ENCODE assay signal across 8 cellular contexts in genomic region chr12:89345830-89346740, GRCh38. TPM values are rescaled to one million over a fixed set of nuclear protein-coding genes. Genes with fewer than 3 reads are reported as not detected.
A peak's percentile ranks its signal among the peaks of the same experiment; 100 is the strongest.
DNase-seq lines count a peak whose midpoint lies in the region; ATAC-seq, FAIRE-seq and TF ChIP-seq lines count a peak whose summit lies in the region.

No MANE protein-coding gene starts in this region.

- H3K79me2 ChIP-seq in GM23248 (ENCODE audit: insufficient read depth) (peaks cover 41% of the 10 kb centered on the region), PC-3 (ENCODE audit: low read length) (peaks cover 45% of the 10 kb centered on the region)

- peak; percentile 41 for DNase-seq in GM12892 (ENCODE audit: insufficient read length)
- DNase-seq in GM23248: peak; percentile 37
- peak; percentile 44 for DNase-seq in Jurkat, Clone E6-1 (ENCODE audit: low read depth, low spot score)
- peak; percentile 77 for DNase-seq in PC-3
- DNase-seq in breast epithelium (ENCODE audit: low spot score in 2 of 2): peak in 1 of 2 donors; percentile 38
- DNase-seq in kidney tubule cell (ENCODE audit: low spot score): peak; percentile 66
- no peak for DNase-seq in amniotic stem cell (lab: John Stamatoyannopoulos, UW)

- FAIRE-seq in GM12892 (lab: Jason Lieb, UNC): peak; percentile 91

- H3K36me3 ChIP-seq in GM23248 (ENCODE audit: low read depth) (peaks cover 32% of the 10 kb centered on the region), PC-3 (ENCODE audit: low read depth, low read length) (peaks cover 41% of the 10 kb centered on the region), breast epithelium (no peaks in the 10 kb centered on the region)

- H3K9me2 ChIP-seq in GM23248 (ENCODE audit: insufficient read depth) (no peaks in the 10 kb centered on the region), PC-3 (replicated peaks; ENCODE audit: low read length) (no peaks in the 10 kb centered on the region)

- in situ Hi-C loops in GM23248 (cut with MboI): no loop called here

- peak overlapping the region; percentile 73 for H3K27ac Mint-ChIP-seq in stimulated activated naive CD8-positive, alpha-beta T cell treated with anti-CD3 and anti-CD28 coated beads, Interleukin-15, Interleukin-2, amounts not matched to agents 100 ng/mL and 50 ng/mL, for 24 hours

- ATAC-seq in PC-3: peak; percentile 44

- POLR2A ChIA-PET in PC-3 (lab: Charles Lee; ENCODE audit: unreplicated experiment): interaction anchor here (0.5 to 1.0 kb wide), 3 partner anchors 77 to 121 kb away, joined by 3 to 9 read pairs (median 5); no protein-coding TSS in a partner anchor

- H3K27me3 ChIP-seq in GM23248 (replicated peaks; ENCODE audit: insufficient read depth): no peaks in the 10 kb centered on the region
- no peaks in the 10 kb centered on the region for H3K27me3 ChIP-seq in PC-3 (ENCODE audit: low read length)
- no peaks in the 10 kb centered on the region for H3K27me3 ChIP-seq in breast epithelium

- intact Hi-C loops in PC-3 (cut with micrococcal nuclease): loop anchor here (1.0 to 5.0 kb wide), 8 partner anchors 79 to 327 kb away; no protein-coding TSS in a partner anchor
- intact Hi-C loops in breast epithelium (cut with DNase I; ENCODE audit: low total_unique reads): no loop called here

- peaks cover 5% of the 10 kb centered on the region; the same call in 1 of the 2 replicates for H4K20me1 ChIP-seq in GM23248 (ENCODE audit: insufficient read depth)
- peaks cover 44% of the 10 kb centered on the region for H4K20me1 ChIP-seq in PC-3 (ENCODE audit: low read length)

- peaks cover 36% of the 10 kb centered on the region for H3K36me3 Mint-ChIP-seq in stimulated activated naive CD8-positive, alpha-beta T cell treated with anti-CD3 and anti-CD28 coated beads, Interleukin-15, Interleukin-2, amounts not matched to agents 100 ng/mL and 50 ng/mL, for 24 hours (ENCODE audit: low read depth)

- H3K4me2 ChIP-seq in GM23248 (ENCODE audit: unreplicated experiment) (peak overlapping the region; percentile 98), PC-3 (ENCODE audit: low read length) (peak overlapping the region; percentile 91)

- H3K9me3 ChIP-seq in GM23248 (ENCODE audit: low read depth): no peaks in the 10 kb centered on the region
- no peaks in the 10 kb centered on the region for H3K9me3 ChIP-seq in PC-3 (ENCODE audit: low read length)
- no peaks in the 10 kb centered on the region for H3K9me3 ChIP-seq in breast epithelium

- TF ChIP-seq CTCF in PC-3 (conservative IDR thresholded peaks at IDR 0.05; ENCODE audit: low read depth, low read length) (no peak), breast epithelium (IDR thresholded peaks at IDR 0.05) (no peak)

- 0 out of 2 replicates have a peak overlapping the region, but pooled peaks have one; percentile 89 for H3K4me3 ChIP-seq in GM23248
- no peak overlapping the region for H3K4me3 ChIP-seq in Jurkat, Clone E6-1 (ENCODE audit: low read length)
- H3K4me3 ChIP-seq in PC-3 (ENCODE audit: low read length): peak overlapping the region; percentile 39
- H3K4me3 ChIP-seq in breast epithelium: peak overlapping the region in 2 of 3 donors; percentile 14 to 44

- H3K9me3 Mint-ChIP-seq in stimulated activated naive CD8-positive, alpha-beta T cell treated with anti-CD3 and anti-CD28 coated beads, Interleukin-15, Interleukin-2, amounts not matched to agents 100 ng/mL and 50 ng/mL, for 24 hours: no peaks in the 10 kb centered on the region

- TF ChIP-seq POLR2A in GM12892 (IDR thresholded peaks at IDR 0.05; ENCODE audit: low read depth, low read length) (no peak), breast epithelium (IDR thresholded peaks at IDR 0.05) (no peak)

- no peaks in the 10 kb centered on the region for H3K27me3 Mint-ChIP-seq in stimulated activated naive CD8-positive, alpha-beta T cell treated with anti-CD3 and anti-CD28 coated beads, Interleukin-15, Interleukin-2, amounts not matched to agents 100 ng/mL and 50 ng/mL, for 24 hours

- H3K4me3 Mint-ChIP-seq in stimulated activated naive CD8-positive, alpha-beta T cell treated with anti-CD3 and anti-CD28 coated beads, Interleukin-15, Interleukin-2, amounts not matched to agents 100 ng/mL and 50 ng/mL, for 24 hours: peak overlapping the region; percentile 73

- BruUV-seq in PC-3 (replicated peaks; lab: Mats Ljungman, UMichigan): no TSS peak

- H3F3A ChIP-seq in GM23248 (ENCODE audit: insufficient read depth) (peaks cover 56% of the 10 kb centered on the region), PC-3 (ENCODE audit: low read length, unreplicated experiment) (peaks cover 9% of the 10 kb centered on the region)

- WGBS in GM23248 (ENCODE audit: low coverage in 1 of 2, low lambda C conversion rate in 2 of 2, missing lambda C conversion rate in 2 of 2), 2 experiments: 66 to 67% methylated on average over 10 of the region's 10 CpGs

- H2AFZ ChIP-seq in GM23248 (peak overlapping the region; percentile 48; the same call in 1 of the 2 replicates), PC-3 (ENCODE audit: low read length) (no peak overlapping the region)

- H3K4me1 Mint-ChIP-seq in stimulated activated naive CD8-positive, alpha-beta T cell treated with anti-CD3 and anti-CD28 coated beads, Interleukin-15, Interleukin-2, amounts not matched to agents 100 ng/mL and 50 ng/mL, for 24 hours (ENCODE audit: low read depth): peaks cover 69% of the 10 kb centered on the region

- H3K9ac ChIP-seq in GM23248 (peak overlapping the region; percentile 2; the same call in 1 of the 2 replicates), PC-3 (ENCODE audit: low read length) (no peak overlapping the region)

- H3K27ac ChIP-seq in GM23248 (peak overlapping the region; percentile 0; the same call in 1 of the 2 replicates), PC-3 (ENCODE audit: low read length) (peak overlapping the region; percentile 37), breast epithelium (peak overlapping the region; percentile 33 to 41)

- H3K4me1 ChIP-seq in GM23248 (ENCODE audit: insufficient read depth) (peaks cover 34% of the 10 kb centered on the region), PC-3 (ENCODE audit: insufficient read depth, low read length) (peaks cover 37% of the 10 kb centered on the region), breast epithelium (peaks cover 0 to 10% of the 10 kb centered on the region in 2 donors)

- CTCF ChIA-PET in PC-3 (lab: Charles Lee): interaction anchor here (0.6 to 1.1 kb wide), 3 partner anchors 327 to 602 kb away, joined by 3 to 4 read pairs (median 3); no protein-coding TSS in a partner anchor

RNA-seq across cellular contexts. Expression of gene DUSP6, which starts 6.2 kb away (rescaled TPM):
- 0.47 TPM for polyA plus RNA-seq in GM12892 (2012; ENCODE audit: missing spikeins)
- total RNA-seq in GM23248 (2014; rRNA removed; shearing (Covaris generic)): 81.9 and 112 TPM in 2 replicates
- polyA plus RNA-seq in GM23248 (2016; fragmentation: Nextera tagmentation; extraction: Ambion mirVana): 96.1 and 100 TPM in 2 replicates
- polyA plus RNA-seq in Jurkat, Clone E6-1 (2012; ENCODE audit: insufficient read depth, insufficient read length): 6.1 TPM
- 184 and 244 TPM in 2 replicates for total RNA-seq in PC-3 (2014; rRNA removed)
- total RNA-seq in breast epithelium: 10 to 100 TPM; 53.8 to 97.5 (median 88.8) TPM
